17 cellular contexts compared by ENCODE assay signal in genomic region chr1:174812026-174812425, GRCh38.
DNase-seq lines count a peak whose midpoint lies in the region; ATAC-seq, FAIRE-seq and TF ChIP-seq lines count a peak whose summit lies in the region.
"Had no signal": no experiment of that assay in that cellular context is flagged by ENCODE, and none has a peak within 500 bp of the region (broad histone marks: within the 10 kb centered on the region; RNA-seq: fewer than 3 reads in every experiment).

No MANE protein-coding gene starts in this region.

- TF ChIP-seq CTCF in progenitor cell of endocrine pancreas (IDR thresholded peaks at IDR 0.05; ENCODE audit: unreplicated experiment) = no peak

- H3K27me3 Mint-ChIP-seq in T-helper 17 cell = no peaks in the 10 kb centered on the region
- no peaks in the 10 kb centered on the region for H3K27me3 Mint-ChIP-seq in progenitor cell of endocrine pancreas
- H3K27me3 Mint-ChIP-seq: CD4-positive, alpha-beta memory T cell had no signal

- peaks cover 9% of the 10 kb centered on the region for H3K36me3 Mint-ChIP-seq in T-helper 17 cell (ENCODE audit: low read depth)
- H3K36me3 Mint-ChIP-seq in progenitor cell of endocrine pancreas (ENCODE audit: insufficient read depth) = no peaks in the 10 kb centered on the region

- no peak overlapping the region for H3K4me3 Mint-ChIP-seq in T-helper 17 cell
- no peak overlapping the region for H3K4me3 Mint-ChIP-seq in progenitor cell of endocrine pancreas (ENCODE audit: low read depth)

- H3K9me3 ChIP-seq in T-helper 17 cell (ENCODE audit: control insufficient read depth, low read length, poor library complexity, severe bottlenecking) = no peaks in the 10 kb centered on the region

- ATAC-seq in T-helper 17 cell = no peak
- no peak for ATAC-seq in GM18858 (IDR thresholded peaks at IDR 0.05; ENCODE audit: unreplicated experiment)
- no peak for ATAC-seq in HG02623 (IDR thresholded peaks at IDR 0.05; ENCODE audit: unreplicated experiment)
- ATAC-seq: GM12878, HCT116, Panc1 had no signal

- peaks cover 14% of the 10 kb centered on the region for H3K4me1 Mint-ChIP-seq in T-helper 17 cell
- H3K4me1 Mint-ChIP-seq in progenitor cell of endocrine pancreas (ENCODE audit: low read depth) = peaks cover 19% of the 10 kb centered on the region

- no peaks in the 10 kb centered on the region for H3K9me3 Mint-ChIP-seq in progenitor cell of endocrine pancreas (ENCODE audit: low read depth)
- H3K9me3 Mint-ChIP-seq: CD4-positive, alpha-beta memory T cell had no signal

- H3K27ac Mint-ChIP-seq in T-helper 17 cell (peak overlapping the region; percentile 19), progenitor cell of endocrine pancreas (peak overlapping the region; percentile 35)

- FAIRE-seq in urothelium cell line (lab: Jason Lieb, UNC) = no peak
- FAIRE-seq: GM12878, GM18507 had no signal

- DNase-seq in NCI-H1092 treated with DMSO at 0.1 percent for 48 hours (lab: John Stamatoyannopoulos, UW) = peak; percentile 80
- no peak for DNase-seq in NCI-H1092 (lab: John Stamatoyannopoulos, UW)
- peak; percentile 10 to 73 for DNase-seq in NCI-H524 (lab: John Stamatoyannopoulos, UW)
- no peak for DNase-seq in T-helper 17 cell
- DNase-seq in progenitor cell of endocrine pancreas (ENCODE audit: low spot score, unreplicated experiment) = no peak
- DNase-seq in urothelium cell line (ENCODE audit: low spot score) = no peak
- DNase-seq: 8988T; CD4-positive, alpha-beta memory T cell; GDM1; NCI-H1048; NCI-H1694 treated with DMSO at 0.1 percent for 48 hours had no signal

Comparison
In these comparisons a context has a peak if more than half of its experiments do, and no peak if none do; other contexts are left out.
1. DNase-seq: peak in NCI-H1092 treated with DMSO at 0.1 percent for 48 hours (single experiment) and NCI-H524 (2 of 2); none in NCI-H1092 (single experiment), T-helper 17 cell (0 of 3), progenitor cell of endocrine pancreas (single experiment) and urothelium cell line (single experiment).